8 cellular contexts compared by ENCODE assay signal in the genomic region with DNA sequence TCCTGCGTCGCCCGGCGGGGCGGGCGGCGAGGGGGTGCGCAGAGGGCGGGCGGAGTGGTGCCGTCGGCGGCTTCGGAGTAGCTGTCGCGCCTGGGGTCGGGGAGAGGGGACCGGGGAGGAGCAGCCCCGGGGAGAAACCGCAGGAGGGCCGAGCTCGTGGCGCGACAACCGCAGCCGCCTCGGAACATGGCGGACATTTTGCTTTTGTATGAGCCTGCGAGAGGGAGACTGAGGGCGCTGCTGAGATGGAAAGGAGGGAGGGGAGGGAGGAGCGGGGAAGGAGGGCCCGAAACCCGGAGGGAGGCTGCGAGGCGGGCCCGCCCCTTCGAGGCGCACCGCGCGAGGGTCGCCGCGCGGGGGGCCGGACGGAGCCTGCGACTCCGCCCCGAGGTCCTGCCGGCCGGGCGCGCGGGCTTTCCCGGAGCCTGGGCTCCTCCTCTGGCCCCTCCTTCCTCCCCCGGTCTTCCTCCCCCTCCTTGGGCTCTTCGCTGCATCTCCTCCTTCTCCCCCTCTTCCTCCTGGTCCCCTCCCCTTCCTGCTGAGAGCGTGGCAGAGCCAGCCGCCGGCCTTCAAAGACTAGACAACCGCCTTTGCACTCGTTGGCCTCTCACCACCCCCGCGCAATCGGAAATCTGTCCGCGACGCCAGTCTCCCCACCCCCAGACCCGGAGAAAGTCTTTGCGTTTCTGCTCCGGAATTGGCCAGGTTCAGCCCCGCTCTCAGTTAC. TPM values are rescaled to one million over a fixed set of nuclear protein-coding genes. Genes with fewer than 3 reads are reported as not detected.
DNase-seq lines count a peak whose midpoint lies in the region; ATAC-seq, FAIRE-seq and TF ChIP-seq lines count a peak whose summit lies in the region.

No MANE protein-coding gene starts in this region.

- H3K79me2 ChIP-seq in H1 (ENCODE audit: control insufficient read depth in 1 of 2, insufficient read depth in 2 of 2, low read length in 2 of 2): no peaks in the 10 kb centered on the region

- no peak overlapping the region for H4K91ac ChIP-seq in H1 (replicated peaks; ENCODE audit: insufficient read length, low read length)

- H3K27me3 Mint-ChIP-seq in CD8-positive, alpha-beta T cell (ENCODE audit: low read depth): no peaks in the 10 kb centered on the region

- peak; percentile 64 to 88 (median 79) for DNase-seq in CD8-positive, alpha-beta T cell
- peak; percentile 62 for DNase-seq in HS-27A (ENCODE audit: low read depth)
- peak; percentile 11 for DNase-seq in NK-92 (lab: John Stamatoyannopoulos, UW; ENCODE audit: unreplicated experiment)
- DNase-seq in activated CD8-positive, alpha-beta memory T cell treated with anti-CD3 and anti-CD28 coated beads for 48 hours (ENCODE audit: low read depth in 2 of 3, low spot score in 2 of 3): peak; percentile 35 to 65 (median 54)
- peak; percentile 59 to 62 for DNase-seq in H1 (ENCODE audit: low read depth in 1 of 2, low spot score in 2 of 2)
- DNase-seq in midbrain (lab: John Stamatoyannopoulos, UW): peak; percentile 69
- peak; percentile 65 to 73 for DNase-seq in stimulated activated CD8-positive, alpha-beta memory T cell treated with anti-CD3 and anti-CD28 coated beads, Interleukin-15, amount 100 ng/mL, for 4 hours (ENCODE audit: low read depth in 2 of 2)

- H3K36me3 ChIP-seq in CD8-positive, alpha-beta T cell (ENCODE audit: insufficient read depth, low read length): no peaks in the 10 kb centered on the region
- H3K36me3 ChIP-seq in H1 (ENCODE audit: control insufficient read depth in 2 of 4, insufficient read depth in 4 of 4, low read length in 3 of 4): no peaks in the 10 kb centered on the region

- H2BK5ac ChIP-seq in H1 (ENCODE audit: low read depth, low read length): no peak overlapping the region; the same call in 1 of the 2 replicates

- H3K9me3 ChIP-seq in CD8-positive, alpha-beta T cell (ENCODE audit: low read length): no peaks in the 10 kb centered on the region
- H3K9me3 ChIP-seq in H1 (ENCODE audit: insufficient read depth in 2 of 2, low read depth in 1 of 2, low read length in 1 of 2): no peaks in the 10 kb centered on the region

- TF ChIP-seq POLR2A in H1 (IDR thresholded peaks at IDR 0.05; ENCODE audit: control extremely low read depth in 1 of 2, low read depth in 2 of 2, low read length in 2 of 2): peak; percentile 57 to 74; a peak in 2 of 3 replicates

- peak overlapping the region; percentile 88 for H3K27ac Mint-ChIP-seq in CD8-positive, alpha-beta T cell

- H3K4ac ChIP-seq in H1 (replicated peaks; ENCODE audit: insufficient read length, low read depth, low read length): no peak overlapping the region

- no peaks in the 10 kb centered on the region for H3K9me3 Mint-ChIP-seq in CD8-positive, alpha-beta T cell

- POLR2A ChIA-PET in CD8-positive, alpha-beta T cell (lab: Charles Lee): interaction anchor here (0.5 to 1.4 kb wide), 3 partner anchors 11 to 452 kb away, joined by 3 to 4 read pairs (median 3); partner anchors contain the start of gene MMGT1
- POLR2A ChIA-PET in H1 (lab: Charles Lee; ENCODE audit: partially characterized antibody): interaction anchor here (0.7 kb wide), 1 partner anchor 58 kb away, joined by 3 read pairs; no protein-coding TSS in a partner anchor

- H2BK12ac ChIP-seq in H1 (ENCODE audit: low read depth, low read length): no peak overlapping the region

- H3K4me3 ChIP-seq in CD8-positive, alpha-beta T cell (ENCODE audit: low read depth, low read length): peak overlapping the region; percentile 73
- peak overlapping the region; percentile 57 to 84 (median 64) for H3K4me3 ChIP-seq in H1 (ENCODE audit: extremely low read depth in 1 of 4, insufficient read depth in 2 of 4, low read depth in 3 of 4, low read length in 4 of 4)

- H2BK20ac ChIP-seq in H1 (ENCODE audit: low read length): no peak overlapping the region

- peak overlapping the region; percentile 16; the same call in 1 of the 2 replicates for H2AFZ ChIP-seq in H1 (ENCODE audit: low read length)

- peaks cover 7% of the 10 kb centered on the region; the same call in 1 of the 2 replicates for H3K23me2 ChIP-seq in H1 (ENCODE audit: low read depth, low read length)

- H3K56ac ChIP-seq in H1 (replicated peaks; ENCODE audit: insufficient read length, low read depth, low read length): peak overlapping the region; percentile 30

- peaks cover 17% of the 10 kb centered on the region for H3K36me3 Mint-ChIP-seq in CD8-positive, alpha-beta T cell

- CTCF ChIA-PET in CD8-positive, alpha-beta T cell (lab: Charles Lee): interaction anchor here (0.9 to 1.1 kb wide), 2 partner anchors 50 to 60 kb away, joined by 3 to 5 read pairs; no protein-coding TSS in a partner anchor
- CTCF ChIA-PET in H1 (lab: Charles Lee; ENCODE audit: partially characterized antibody): no interaction called here

- peaks cover 4% of the 10 kb centered on the region for H3K4me1 ChIP-seq in CD8-positive, alpha-beta T cell (ENCODE audit: insufficient read depth, low read length)
- peaks cover 0 to 2% (median 0%) of the 10 kb centered on the region in 4 experiments; a peak in 3 of 7 replicates for H3K4me1 ChIP-seq in H1 (replicated peaks in 1 of 4; ENCODE audit: control insufficient read depth in 3 of 4, insufficient read depth in 4 of 4, low read length in 3 of 4)

- H3K4me2 ChIP-seq in H1 (ENCODE audit: insufficient read depth in 1 of 2, low read depth in 2 of 2, low read length in 2 of 2): peak overlapping the region; percentile 9 to 71

- peak overlapping the region in 3 of 4 experiments; percentile 29 to 66 (median 48); a peak in 6 of 7 replicates for H3K9ac ChIP-seq in H1 (replicated peaks in 1 of 4; ENCODE audit: extremely low read depth in 1 of 4, low read depth in 3 of 4, low read length in 3 of 4)

- H4K8ac ChIP-seq in H1 (ENCODE audit: extremely low read depth, insufficient read depth, low read length): no peak overlapping the region

- TF ChIP-seq CTCF in CD8-positive, alpha-beta T cell (IDR thresholded peaks at IDR 0.05): no peak
- no peak for TF ChIP-seq CTCF in H1 (IDR thresholded peaks at IDR 0.05; ENCODE audit: control extremely low read depth in 1 of 3, insufficient read depth in 1 of 3, low read depth in 1 of 3, low read length in 3 of 3)

- 1% methylated on average over 10 of the region's 73 CpGs; no CpG with 5 or more reads in 1 of the 2 experiments for WGBS in H1 (ENCODE audit: extremely low coverage in 1 of 2, insufficient coverage in 1 of 2, insufficient read length in 1 of 2, insufficient replicate concordance in 2 of 2, low coverage in 1 of 2, low lambda C conversion rate in 2 of 2, missing lambda C conversion rate in 1 of 2), 2 experiments

- no peak for FAIRE-seq in H1 (lab: Jason Lieb, UNC)

- H2BK15ac ChIP-seq in H1 (ENCODE audit: low read length): no peak overlapping the region

- peak overlapping the region; percentile 99 for H3K4me3 Mint-ChIP-seq in CD8-positive, alpha-beta T cell

- H3K27ac ChIP-seq in CD8-positive, alpha-beta T cell (ENCODE audit: low read depth, low read length): peak overlapping the region; percentile 61
- peak overlapping the region; percentile 63 for H3K27ac ChIP-seq in H1 (ENCODE audit: low read depth, low read length)

- H4K20me1 ChIP-seq in H1 (replicated peaks in 1 of 2; ENCODE audit: control insufficient read depth in 1 of 2, insufficient read depth in 2 of 2, low read length in 2 of 2): no peaks in the 10 kb centered on the region

- H3K23ac ChIP-seq in H1 (ENCODE audit: insufficient read length): no peak overlapping the region

- H3K14ac ChIP-seq in H1 (ENCODE audit: insufficient read length): no peak overlapping the region

- ATAC-seq in CD8-positive, alpha-beta T cell: peak; percentile 70
- peak; percentile 63 for ATAC-seq in GM19463 (IDR thresholded peaks at IDR 0.05; ENCODE audit: unreplicated experiment)

- TF ChIP-seq RAD21 in H1 (IDR thresholded peaks at IDR 0.05 in 1 of 2, conservative IDR thresholded peaks at IDR 0.05 in 1 of 2; ENCODE audit: low read depth in 2 of 2, low read length in 2 of 2): no peak

- no peak overlapping the region for H2BK120ac ChIP-seq in H1 (replicated peaks; ENCODE audit: low read depth, low read length)

- H3K79me1 ChIP-seq in H1 (ENCODE audit: low read depth, low read length): no peaks in the 10 kb centered on the region

- peaks cover 46% of the 10 kb centered on the region for H3K4me1 Mint-ChIP-seq in CD8-positive, alpha-beta T cell (ENCODE audit: low read depth)

- TF ChIP-seq EP300 in H1 (IDR thresholded peaks at IDR 0.05; ENCODE audit: borderline replicate concordance in 1 of 2, low read depth in 2 of 2, low read length in 2 of 2): no peak

- no peak overlapping the region; the same call in 1 of the 2 replicates for H3K18ac ChIP-seq in H1 (ENCODE audit: extremely low read depth, low read length)

- intact Hi-C loops in CD8-positive, alpha-beta T cell (cut with DNase I, micrococcal nuclease): loop anchor here (1.0 to 10.0 kb wide), 15 partner anchors 9 to 1363 kb away; partner anchors contain the start of genes RBMX (in 2 of the 2), HTATSF1 (in 1 of the 2), MMGT1 (in 1 of the 2) and SLC9A6 (in 1 of the 2)

- H4K5ac ChIP-seq in H1 (ENCODE audit: insufficient read length, low read depth, low read length): no peak overlapping the region

- no peak overlapping the region for H2AK5ac ChIP-seq in H1 (ENCODE audit: low read depth, low read length)

- no peaks in the 10 kb centered on the region for H3K27me3 ChIP-seq in CD8-positive, alpha-beta T cell (ENCODE audit: insufficient read depth, low read length)
- no peaks in the 10 kb centered on the region for H3K27me3 ChIP-seq in H1 (replicated peaks in 1 of 4; ENCODE audit: control insufficient read depth in 3 of 4, extremely low read depth in 1 of 4, insufficient read depth in 3 of 4, low read length in 3 of 4)

TF ChIP-seq in H1, 55 proteins besides CTCF, POLR2A, EP300 and RAD21 (continues in another document):
- TF ChIP-seq SP1 (IDR thresholded peaks at IDR 0.05; ENCODE audit: low read depth, low read length): no peak
- TF ChIP-seq TCF12 (IDR thresholded peaks at IDR 0.05; ENCODE audit: low read depth, low read length): no peak
- TF ChIP-seq EZH2 (IDR thresholded peaks at IDR 0.05; ENCODE audit: low read depth, low read length, severe bottlenecking): no peak
- TF ChIP-seq SUZ12 (IDR thresholded peaks at IDR 0.05; ENCODE audit: low read length): no peak
- no peak for TF ChIP-seq KDM5A (IDR thresholded peaks at IDR 0.05; ENCODE audit: low read length)
- no peak for TF ChIP-seq KDM1A (IDR thresholded peaks at IDR 0.05; ENCODE audit: borderline replicate concordance, low read length)

RNA-seq across cellular contexts. Expression of gene INTS6L, which starts 1.1 kb away (rescaled TPM):
- total RNA-seq in CD8-positive, alpha-beta T cell: 10 to 100 TPM; 22.7 to 24.5 TPM
- 5.2 TPM in 2 replicates for total RNA-seq in H1 (2021; fragmentation: NEBNext Ultra II Directional; extraction: Animal tissue kit (Norgen Biotek cat#: 25700))
- polyA plus RNA-seq in H1 (2011; rRNA removed): 2.6 and 4.1 TPM in 2 replicates
- polyA plus RNA-seq in H1 (2011; cell fraction: cytosol; rRNA removed): 5.5 TPM
- 6.3 TPM for polyA plus RNA-seq in H1 (2011; cell fraction: nucleus; rRNA removed)
- 3.1 to 5.5 TPM (median 4.0 TPM) in 4 replicates for polyA plus RNA-seq in H1 (2012, experiment 1 of 2)
- 0.59 TPM for polyA plus RNA-seq in H1 (2012, experiment 2 of 2)
- polyA plus RNA-seq in H1 (2013, experiment 1 of 2): 4.5 TPM
- polyA plus RNA-seq in H1 (2013, experiment 2 of 2): 4.1 TPM
- 4.3 and 6.2 TPM in 2 replicates for polyA minus RNA-seq in H1 (2011; rRNA and poly(A)+ RNA removed)
- 1.5 TPM for polyA minus RNA-seq in H1 (2011; cell fraction: cytosol; rRNA and poly(A)+ RNA removed)
- 7.8 TPM for polyA minus RNA-seq in H1 (2011; cell fraction: nucleus; rRNA and poly(A)+ RNA removed)

Comparison
In these comparisons a context has a peak if more than half of its experiments do, and no peak if none do; other contexts are left out.
1. Peak in every context shown above with its lines: DNase-seq, ATAC-seq, H3K4me3 ChIP-seq and H3K27ac ChIP-seq.
2. DNase-seq: peak in every context shown above with its lines; median percentile 79 in CD8-positive, alpha-beta T cell; 69 in midbrain; 69 in stimulated activated CD8-positive, alpha-beta memory T cell treated with anti-CD3 and anti-CD28 coated beads, Interleukin-15, amount 100 ng/mL, for 4 hours; 62 in HS-27A; 60 in H1; 54 in activated CD8-positive, alpha-beta memory T cell treated with anti-CD3 and anti-CD28 coated beads for 48 hours; 11 in NK-92.